Comparison of ENCODE assay signal across 10 cellular contexts in the genomic region with DNA sequence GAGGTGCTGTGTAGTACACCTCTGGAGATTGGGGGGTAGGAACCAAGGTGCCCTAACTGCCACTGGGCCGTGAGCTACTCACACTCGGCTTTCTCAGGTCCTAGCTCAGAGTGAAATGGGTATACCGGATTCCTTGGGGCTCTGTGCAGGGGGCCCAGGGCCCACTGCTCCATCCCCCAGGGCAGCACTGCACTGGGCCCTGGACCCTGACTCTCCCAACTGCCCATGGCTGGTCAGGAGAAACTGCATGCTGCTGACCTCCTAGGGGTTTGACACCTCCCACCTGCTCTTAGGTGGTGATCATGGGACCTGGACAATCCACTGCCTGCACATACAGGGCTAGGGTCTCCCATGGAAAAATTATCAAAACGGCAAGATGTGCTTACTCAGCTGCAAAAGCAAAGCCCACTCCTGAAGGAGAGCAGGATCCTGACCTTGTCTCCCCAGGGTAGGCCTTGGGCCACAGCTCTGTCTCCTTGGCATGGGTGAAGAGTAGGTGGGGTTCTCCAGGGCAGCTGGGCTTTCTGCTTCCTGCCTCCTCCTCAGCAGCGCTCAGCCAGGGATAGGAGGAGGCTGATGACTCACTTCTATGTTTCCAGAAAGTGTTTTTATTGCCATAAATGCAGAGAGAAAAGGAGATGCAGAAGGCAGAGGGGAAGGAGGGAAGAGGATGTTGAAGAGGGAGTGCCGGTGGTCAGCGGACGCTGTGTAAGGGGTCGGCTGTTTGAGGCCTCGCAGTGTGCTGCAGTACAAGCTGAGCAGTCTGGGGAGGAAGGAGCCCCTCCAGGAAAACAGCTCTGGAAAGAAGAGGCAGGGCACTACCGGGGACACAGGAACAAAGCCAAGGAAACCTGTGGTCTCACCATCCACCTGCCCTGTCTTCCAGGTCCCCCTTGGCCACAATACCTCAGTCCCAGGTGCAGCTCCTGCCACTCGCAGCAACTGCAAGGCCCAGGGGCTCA.
DNase-seq lines count a peak whose midpoint lies in the region; ATAC-seq and TF ChIP-seq lines count a peak whose summit lies in the region.
"Had no signal": no experiment of that assay in that cellular context is flagged by ENCODE, and none has a peak within 500 bp of the region (broad histone marks: within the 10 kb centered on the region; RNA-seq: fewer than 3 reads in every experiment).

No MANE protein-coding gene starts in this region.

- H2AFZ ChIP-seq in neuronal stem cell (ENCODE audit: low read length) = no peak overlapping the region

- no peaks in the 10 kb centered on the region for H3K9me3 ChIP-seq in neuronal stem cell (replicated peaks in 1 of 2; ENCODE audit: control insufficient read depth in 2 of 2, insufficient read depth in 1 of 2, low read depth in 1 of 2, low read length in 2 of 2)

- peak overlapping the region; percentile 44 for H3K18ac ChIP-seq in neuronal stem cell (ENCODE audit: low read length)

- ATAC-seq in GM21619 (IDR thresholded peaks at IDR 0.05; ENCODE audit: unreplicated experiment) (no peak), HG02981 (IDR thresholded peaks at IDR 0.05; ENCODE audit: unreplicated experiment) (no peak)

- H3K4me3 ChIP-seq in epithelial cell of esophagus (ENCODE audit: low read length) (no peak overlapping the region), neuronal stem cell (ENCODE audit: low read length in 2 of 2) (no peak overlapping the region)

- H3K4me1 ChIP-seq in neuronal stem cell (ENCODE audit: control insufficient read depth in 2 of 2, insufficient read depth in 1 of 2, low read depth in 1 of 2, low read length in 2 of 2) = peaks cover 0 to 2% of the 10 kb centered on the region in 2 donors

- TF ChIP-seq CTCF in epithelial cell of esophagus (IDR thresholded peaks at IDR 0.05; ENCODE audit: insufficient read depth, low read depth, low read length, missing control alignments) (no peak), GM20000 (IDR thresholded peaks at IDR 0.05; ENCODE audit: extremely low read depth, missing control alignments) (no peak)

- H3K27ac ChIP-seq in neuronal stem cell (replicated peaks; ENCODE audit: low read length) = no peak overlapping the region

- peak; percentile 68 for DNase-seq in Daoy (ENCODE audit: low read depth)
- peak; percentile 15 for DNase-seq in NCI-H69 (lab: John Stamatoyannopoulos, UW)
- DNase-seq in epithelial cell of esophagus (ENCODE audit: low read depth) = peak; percentile 54
- DNase-seq in neuronal stem cell (ENCODE audit: low spot score) = no peak
- DNase-seq in NCI-H2081 (lab: John Stamatoyannopoulos, UW) = no peak
- DNase-seq in GM20000 (ENCODE audit: low spot score) = no peak
- DNase-seq: activated T-cell treated with anti-CD3 and anti-CD28 coated beads, Interleukin-2, amount 50 U/mL, for 1 hour; DND-41 had no signal

- no peak overlapping the region for H2BK15ac ChIP-seq in neuronal stem cell (ENCODE audit: low read length)

- H2BK12ac ChIP-seq in neuronal stem cell (ENCODE audit: low read length) = no peak overlapping the region

- peak overlapping the region; percentile 34 for H3K23ac ChIP-seq in neuronal stem cell (ENCODE audit: low read depth, low read length, poor library complexity)

- H3K79me1 ChIP-seq in neuronal stem cell (ENCODE audit: low read depth, low read length) = no peaks in the 10 kb centered on the region

- H3K36me3 ChIP-seq in neuronal stem cell (replicated peaks in 1 of 2; ENCODE audit: control insufficient read depth in 2 of 2, insufficient read depth in 2 of 2, low read length in 2 of 2) = no peaks in the 10 kb centered on the region

- H3K9ac ChIP-seq in neuronal stem cell (ENCODE audit: low read depth, low read length, poor library complexity) = no peak overlapping the region

- no peak overlapping the region for H3K4me2 ChIP-seq in neuronal stem cell (ENCODE audit: insufficient read depth, low read length, poor library complexity, severe bottlenecking)

- H2BK120ac ChIP-seq in neuronal stem cell (ENCODE audit: low read depth, low read length) = no peak overlapping the region

- H4K8ac ChIP-seq in neuronal stem cell (ENCODE audit: low read depth, low read length) = no peak overlapping the region

- no peak overlapping the region for H3K4ac ChIP-seq in neuronal stem cell (ENCODE audit: low read length)

- no peak overlapping the region for H2AK5ac ChIP-seq in neuronal stem cell (ENCODE audit: low read depth, low read length)

- peaks cover 0 to 7% (median 0%) of the 10 kb centered on the region in 3 experiments for H3K27me3 ChIP-seq in neuronal stem cell (ENCODE audit: control insufficient read depth in 3 of 3, insufficient read depth in 3 of 3, low read depth in 1 of 3, low read length in 3 of 3)

- H4K91ac ChIP-seq in neuronal stem cell (ENCODE audit: low read depth, low read length, poor library complexity) = no peak overlapping the region

- H2BK5ac ChIP-seq in neuronal stem cell (ENCODE audit: low read length) = no peak overlapping the region

- WGBS in neuronal stem cell (ENCODE audit: extremely low coverage in 2 of 2, insufficient read length in 2 of 2, insufficient replicate concordance in 1 of 2), 2 donors = no CpG with 5 or more reads among the region's 12 CpGs

- H3K14ac ChIP-seq in neuronal stem cell (ENCODE audit: low read length) = peak overlapping the region; percentile 75

Comparison
In these comparisons a context has a peak if more than half of its experiments do, and no peak if none do; other contexts are left out.
1. DNase-seq: peak in Daoy (single experiment), NCI-H69 (single experiment) and epithelial cell of esophagus (single experiment); none in neuronal stem cell (single experiment), NCI-H2081 (0 of 2) and GM20000 (single experiment).